13 cellular contexts compared by ENCODE assay signal in genomic region chr2:20221169-20221938, GRCh38. TPM values are rescaled to one million over a fixed set of nuclear protein-coding genes. Genes with fewer than 3 reads are reported as not detected.
A peak's percentile ranks its signal among the peaks of the same experiment; 100 is the strongest.
DNase-seq lines count a peak whose midpoint lies in the region; ATAC-seq, FAIRE-seq and TF ChIP-seq lines count a peak whose summit lies in the region.
"Had no signal": no experiment of that assay in that cellular context is flagged by ENCODE, and none has a peak within 500 bp of the region (broad histone marks: within the 10 kb centered on the region; RNA-seq: fewer than 3 reads in every experiment).

No MANE protein-coding gene starts in this region.

- H3K27me3 ChIP-seq in H7 (ENCODE audit: control insufficient read depth, insufficient read depth, low read length) (peaks cover 10% of the 10 kb centered on the region), keratinocyte (ENCODE audit: control insufficient read depth, extremely low read depth, insufficient read depth, low read length) (no peaks in the 10 kb centered on the region)

- H4K20me1 ChIP-seq in keratinocyte (ENCODE audit: control insufficient read depth, extremely low read depth, insufficient read depth, low read length) = peaks cover 31% of the 10 kb centered on the region

- H3K9me3 ChIP-seq in keratinocyte (ENCODE audit: control insufficient read depth, low read depth, low read length) = no peaks in the 10 kb centered on the region

- H3K27ac ChIP-seq in 22Rv1 (peak overlapping the region; percentile 40), keratinocyte (ENCODE audit: control insufficient read depth, insufficient read depth, low read length) (peak overlapping the region; percentile 96)
- H3K27ac ChIP-seq: dorsolateral prefrontal cortex had no signal

- peak; percentile 77 for FAIRE-seq in keratinocyte (lab: Jason Lieb, UNC)

- H3K36me3 ChIP-seq in H7 (replicated peaks; ENCODE audit: control insufficient read depth, insufficient read depth, low read length) (no peaks in the 10 kb centered on the region; the same call in 1 of the 2 replicates), keratinocyte (ENCODE audit: control insufficient read depth in 2 of 2, extremely low read depth in 1 of 2, insufficient read depth in 2 of 2, low read length in 2 of 2) (peaks cover 11 to 61% of the 10 kb centered on the region in 2 experiments)

- H3K9ac ChIP-seq in keratinocyte (ENCODE audit: control insufficient read depth, extremely low read depth, insufficient read depth, low read length) = peak overlapping the region; percentile 96

- dilution Hi-C loops in keratinocyte (cut with MboI; ENCODE audit: extremely low pct_ligation_motif_present, low sequenced_read_pairs) = no loop called here

- H3K79me2 ChIP-seq in keratinocyte (ENCODE audit: control insufficient read depth, insufficient read depth, low read length) = peaks cover 89% of the 10 kb centered on the region

- no peaks in the 10 kb centered on the region for H3K9me1 ChIP-seq in keratinocyte (ENCODE audit: control insufficient read depth, extremely low read depth, insufficient read depth, low read length)

- peaks cover 71% of the 10 kb centered on the region for H3K4me1 ChIP-seq in keratinocyte (ENCODE audit: control insufficient read depth, extremely low read depth, insufficient read depth, low read length)

- H3K4me3 ChIP-seq in H7 (ENCODE audit: insufficient read depth, low read depth, low read length) (no peak overlapping the region), keratinocyte (ENCODE audit: control insufficient read depth in 2 of 3, extremely low read depth in 1 of 3, insufficient read depth in 2 of 3, low read depth in 1 of 3, low read length in 3 of 3) (peak overlapping the region; percentile 82 to 94 (median 91))
- H3K4me3 ChIP-seq: dorsolateral prefrontal cortex had no signal

- DNase-seq in H7 = peak; percentile 60
- DNase-seq in amniotic epithelial cell (ENCODE audit: low read depth) = peak; percentile 50
- DNase-seq in keratinocyte (ENCODE audit: low read depth, low spot score) = no peak
- DNase-seq: activated T-cell treated with anti-CD3 and anti-CD28 coated beads for 4 hours; C1 segment of cervical spinal cord; stimulated activated naive B cell treated with anti-CD40 and anti-IgM and Interleukin-4, amounts not matched to agents 10 μg/mL and 1 μg/mL and 100 μg/mL, for 72 hours had no signal

- TF ChIP-seq CTCF in 22Rv1 (IDR thresholded peaks at IDR 0.05) (no peak), keratinocyte (optimal IDR thresholded peaks at IDR 0.05 in 1 of 3, IDR thresholded peaks at IDR 0.05 in 1 of 3, conservative IDR thresholded peaks at IDR 0.05 in 1 of 3; ENCODE audit: extremely low read depth in 1 of 3, insufficient read depth in 2 of 3, low read length in 3 of 3) (no peak)

- H3K4me2 ChIP-seq in keratinocyte (ENCODE audit: control insufficient read depth, extremely low read depth, insufficient read depth, low read depth, low read length) = peak overlapping the region; percentile 100

- no peak for ATAC-seq in HG02885 (IDR thresholded peaks at IDR 0.05; ENCODE audit: poor library complexity, unreplicated experiment)
- no peak for ATAC-seq in HG03045 (IDR thresholded peaks at IDR 0.05; ENCODE audit: unreplicated experiment)
- no peak for ATAC-seq in HG02623 (IDR thresholded peaks at IDR 0.05; ENCODE audit: unreplicated experiment)
- no peak for ATAC-seq in GM18498 (IDR thresholded peaks at IDR 0.05; ENCODE audit: unreplicated experiment)
- ATAC-seq: sciatic nerve; stimulated activated naive B cell treated with anti-CD40 and anti-IgM and Interleukin-4, amounts not matched to agents 10 μg/mL and 1 μg/mL and 100 μg/mL, for 72 hours had no signal

- H2AFZ ChIP-seq in keratinocyte (ENCODE audit: control insufficient read depth, low read length) = no peak overlapping the region

RNA-seq across cellular contexts. Expression of gene SDC1, which starts 3.6 kb away (rescaled TPM):
- total RNA-seq in H7 (2014; rRNA removed; shearing (Covaris generic)) = 27.2 and 38.5 TPM in 2 replicates
- 696 to 1,073 TPM (median 1,057 TPM) in 3 replicates for polyA plus RNA-seq in keratinocyte
- polyA plus RNA-seq in keratinocyte (2011; ENCODE audit: low read depth) = 577 TPM
- 226 and 414 TPM in 2 replicates for polyA plus RNA-seq in keratinocyte (2011; cell fraction: cytosol; rRNA removed)
- 1,167 and 1,399 TPM in 2 replicates for polyA plus RNA-seq in keratinocyte (2011; cell fraction: nucleus; rRNA removed)
- polyA plus RNA-seq in keratinocyte (2012; ENCODE audit: low replicate concordance) = 758 and 1,072 TPM in 2 replicates
- polyA minus RNA-seq in keratinocyte = 474 to 810 TPM (median 579 TPM) in 3 replicates
- polyA minus RNA-seq in keratinocyte (2011; cell fraction: cytosol; rRNA and poly(A)+ RNA removed) = 947 TPM
- polyA minus RNA-seq in keratinocyte (2011; cell fraction: nucleus; rRNA and poly(A)+ RNA removed) = 1,336 and 1,444 TPM in 2 replicates
